Comparison of ENCODE assay signal across 22 cellular contexts in the genomic region with DNA sequence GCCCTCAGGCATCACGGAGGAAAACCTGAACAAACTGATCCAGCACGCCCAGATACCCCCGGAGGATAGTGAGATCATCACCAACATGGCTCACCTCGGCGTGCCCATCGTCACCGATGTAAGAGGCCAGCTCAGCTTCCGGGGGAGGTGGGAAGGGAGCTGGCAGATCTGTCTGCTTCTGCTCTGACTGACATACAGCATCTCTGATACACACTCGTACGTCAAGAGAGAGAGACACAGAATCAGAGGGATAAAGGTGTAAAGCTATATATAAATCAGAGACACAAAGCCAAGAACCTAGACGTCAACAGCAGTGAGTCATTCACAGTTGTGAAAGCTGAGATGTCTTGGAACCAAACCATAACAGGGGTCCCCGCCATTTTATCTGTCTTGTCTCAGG. TPM values are rescaled to one million over a fixed set of nuclear protein-coding genes. Genes with fewer than 3 reads are reported as not detected.
DNase-seq lines count a peak whose midpoint lies in the region; TF ChIP-seq lines count a peak whose summit lies in the region.
"Had no signal": no experiment of that assay in that cellular context is flagged by ENCODE, and none has a peak within 500 bp of the region (broad histone marks: within the 10 kb centered on the region; RNA-seq: fewer than 3 reads in every experiment).

No MANE protein-coding gene starts in this region.

- 0 out of 2 replicates have a peak overlapping the region, but pooled peaks have one; percentile 4 for H3K27ac ChIP-seq in RWPE1
- H3K27ac ChIP-seq in temporal lobe (ENCODE audit: low read depth, low read length): peak overlapping the region; percentile 54

- POLR2A ChIA-PET in RWPE1 (lab: Yijun Ruan, JAX; ENCODE audit: low non-redundant PET): no interaction called here

- no peak for TF ChIP-seq CTCF in RWPE1 (conservative IDR thresholded peaks at IDR 0.05; ENCODE audit: low read depth)
- no peak for TF ChIP-seq CTCF in choroid plexus epithelial cell (conservative IDR thresholded peaks at IDR 0.05; ENCODE audit: low read depth, low read length)

- DNase-seq in RWPE1 (ENCODE audit: low spot score) (no peak), choroid plexus epithelial cell (ENCODE audit: low read depth) (peak; percentile 47), head of caudate nucleus (peak in 30 of 42 donors; percentile 22 to 83 (median 48)), posterior vena cava (ENCODE audit: low spot score) (no peak), iPS-NIHi11 (ENCODE audit: low spot score) (no peak), AG08395 (ENCODE audit: low spot score) (no peak)
- DNase-seq: ACHN; Caco-2; CD4-positive, CD25-positive, alpha-beta regulatory T cell; DMS153; MG63; NCI-H1105; NCI-H1694; NCI-H2107; NCI-H226; NCI-H69; NK-92 treated with Interleukin-12 subunit alpha and Interleukin-12 subunit beta, amount 100 ng/mL, for 24 hours had no signal

- CTCF ChIA-PET in RWPE1 (lab: Yijun Ruan, JAX): interaction anchor here (0.5 to 1.0 kb wide), 4 partner anchors 8 to 1329 kb away, joined by 3 to 4 read pairs (median 3); no protein-coding TSS in a partner anchor

- intact Hi-C loops in head of caudate nucleus (cut with DNase I) (no loop called here), posterior vena cava (cut with DNase I) (no loop called here)

- H3K4me3 ChIP-seq in choroid plexus epithelial cell (ENCODE audit: low read depth, low read length): no peak overlapping the region
- H3K4me3 ChIP-seq: MG63 had no signal

RNA-seq across cellular contexts. Expression of gene CFAP157, which starts 30.2 kb away (rescaled TPM):
- total RNA-seq in temporal lobe (under 0.01 TPM), posterior vena cava (under 1 TPM; 0.14 TPM)
- total RNA-seq: B cell; Caco-2; CD4-positive, CD25-positive, alpha-beta regulatory T cell; H4; RPMI7951 had no signal

RNA-seq across cellular contexts. Expression of gene PTRH1, which starts 38.8 kb away (rescaled TPM):
- total RNA-seq in temporal lobe (5.2 TPM), posterior vena cava (1 to 10 TPM; 8.7 to 9.1 TPM)

RNA-seq across cellular contexts. Expression of gene TTC16, which starts 39.2 kb away (rescaled TPM):
- not detected for total RNA-seq in temporal lobe
- under 1 TPM; 0.09 to 0.14 TPM for total RNA-seq in posterior vena cava
- total RNA-seq: B cell, Caco-2, H4, OCI-LY7, RPMI7951 had no signal

RNA-seq across cellular contexts. Expression of gene TOR2A, which starts 58.5 kb away (rescaled TPM):
- total RNA-seq in temporal lobe (6.4 TPM), posterior vena cava (1 to 10 TPM; 4.9 to 8.2 TPM)

Comparison
In these comparisons a context has a peak if more than half of its experiments do, and no peak if none do; other contexts are left out.
1. DNase-seq: peak in choroid plexus epithelial cell (single experiment) and head of caudate nucleus (30 of 42); none in RWPE1 (single experiment), posterior vena cava (single experiment), iPS-NIHi11 (single experiment) and AG08395 (single experiment).